In the genomic region with DNA sequence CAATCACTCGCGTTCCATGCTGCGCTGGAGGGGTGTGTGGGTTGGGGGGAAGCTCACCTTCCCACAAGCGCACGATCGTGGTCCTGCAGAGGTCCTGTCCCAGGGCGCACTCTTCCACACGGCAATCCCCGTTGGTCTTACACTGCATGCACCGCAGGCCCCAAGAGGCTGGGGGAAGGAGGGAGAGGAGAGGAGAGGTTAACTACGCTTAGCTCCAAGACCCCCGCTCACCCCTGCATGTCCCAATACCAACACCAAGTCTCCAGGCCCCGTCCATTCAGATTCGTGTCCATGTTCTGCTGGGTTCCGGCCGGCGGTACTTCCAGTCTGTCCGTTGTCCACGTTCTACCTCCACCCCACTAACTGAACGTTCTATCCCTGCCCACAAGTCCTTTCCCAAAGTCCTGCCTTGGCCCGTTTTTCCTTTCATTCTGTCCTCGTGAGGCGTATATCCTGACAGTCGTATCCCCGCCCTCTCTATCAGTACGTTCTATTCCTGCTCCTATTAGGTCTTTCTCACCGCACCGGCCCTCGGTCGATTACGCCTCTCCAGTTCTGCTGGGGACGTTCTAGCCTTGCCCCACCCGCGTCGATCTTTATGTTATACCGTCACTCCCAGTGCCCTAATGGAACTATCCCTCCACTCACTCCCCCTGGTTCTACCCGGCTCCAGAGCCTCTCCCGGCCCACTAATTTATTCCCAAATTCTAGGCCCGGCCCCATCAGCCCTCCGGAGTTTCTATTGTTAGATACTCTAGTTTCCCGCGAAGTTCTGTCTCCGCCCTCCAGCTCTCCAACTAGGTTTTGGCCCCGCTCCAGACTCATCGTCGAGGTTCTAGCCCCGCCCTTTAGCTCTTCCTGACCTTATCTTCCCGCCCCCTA, we compare ENCODE assay signal across 8 cellular contexts. TPM values are rescaled to one million over a fixed set of nuclear protein-coding genes. Genes with fewer than 3 reads are reported as not detected.
DNase-seq lines count a peak whose midpoint lies in the region; ATAC-seq and TF ChIP-seq lines count a peak whose summit lies in the region.

No MANE protein-coding gene starts in this region.

- CTCF ChIA-PET in GM10248 (lab: Yijun Ruan, JAX), result interaction anchor here (0.7 to 2.5 kb wide), 33 partner anchors 8 to 1103 kb away, joined by 3 to 20 read pairs (median 4); partner anchors contain the start of gene SMG9

- H3K79me2 ChIP-seq in neural cell (replicated peaks; ENCODE audit: insufficient read depth, low read length), result no peaks in the 10 kb centered on the region

- H3K9ac ChIP-seq in neural cell (ENCODE audit: low read length), result no peak overlapping the region

- TF ChIP-seq CTCF in neural cell (IDR thresholded peaks at IDR 0.05; ENCODE audit: poor library complexity, severe bottlenecking) (no peak), GM10248 (IDR thresholded peaks at IDR 0.05; ENCODE audit: control extremely low read depth, extremely low read depth, low read depth, missing control alignments) (no peak)

- DNase-seq in NCI-H2107 treated with DMSO at 0.1 percent for 48 hours (lab: John Stamatoyannopoulos, UW; ENCODE audit: unreplicated experiment) (peak; percentile 65), NCI-H2107 (lab: John Stamatoyannopoulos, UW) (no peak), SHP77 (lab: John Stamatoyannopoulos, UW) (peak; percentile 68 to 78), erythroblast (lab: John Stamatoyannopoulos, UW) (peak in 1 of 2 experiments; percentile 87), HPDE6-E6E7 (ENCODE audit: extremely low spot score) (no peak), GM10248 (ENCODE audit: extremely low spot score) (no peak)

- no peaks in the 10 kb centered on the region for H3K36me3 ChIP-seq in neural cell (ENCODE audit: insufficient read depth, low read length)

- POLR2A ChIA-PET in GM10248 (lab: Yijun Ruan, JAX), result interaction anchor here (0.7 to 1.1 kb wide), 6 partner anchors 9 to 267 kb away, joined by 3 to 5 read pairs (median 3); partner anchors contain the start of genes IRGQ and ZNF45

- no peaks in the 10 kb centered on the region for H3F3A ChIP-seq in neural cell (ENCODE audit: insufficient read depth, low read length, poor library complexity, severe bottlenecking)

- no peak overlapping the region for H2AFZ ChIP-seq in neural cell (ENCODE audit: low read depth, low read length)

- H3K9me3 ChIP-seq in neural cell (ENCODE audit: low read length), result no peaks in the 10 kb centered on the region

- TF ChIP-seq EP300 in neural cell (conservative IDR thresholded peaks at IDR 0.05; ENCODE audit: poor library complexity, severe bottlenecking), result no peak

- H3K4me2 ChIP-seq in neural cell (ENCODE audit: low read length), result no peak overlapping the region

- TF ChIP-seq RAD21 in neural cell (conservative IDR thresholded peaks at IDR 0.05), result no peak

- no peaks in the 10 kb centered on the region for H3K9me2 ChIP-seq in neural cell (ENCODE audit: insufficient read depth, low read length)

- peak; percentile 10 for TF ChIP-seq POLR2A in erythroblast (IDR thresholded peaks at IDR 0.05; ENCODE audit: low read length)

- H3K4me3 ChIP-seq in neural cell (ENCODE audit: low read length), result peak overlapping the region; percentile 65

- peaks cover 42% of the 10 kb centered on the region for H3K27me3 ChIP-seq in neural cell (ENCODE audit: insufficient read depth, low read depth, low read length)

- no peak for ATAC-seq in HG02870 (IDR thresholded peaks at IDR 0.05; ENCODE audit: unreplicated experiment)

- H4K20me1 ChIP-seq in neural cell (ENCODE audit: insufficient read depth), result no peaks in the 10 kb centered on the region

- no peak overlapping the region for H3K27ac ChIP-seq in neural cell (ENCODE audit: low read length)

TF ChIP-seq in neural cell, 6 proteins besides CTCF, POLR2A, EP300 and RAD21:
- no peak for TF ChIP-seq MXI1 (conservative IDR thresholded peaks at IDR 0.05; ENCODE audit: poor library complexity, severe bottlenecking)
- no peak for TF ChIP-seq SMC3 (conservative IDR thresholded peaks at IDR 0.05; ENCODE audit: poor library complexity)
- TF ChIP-seq TAF1 (IDR thresholded peaks at IDR 0.05; ENCODE audit: low read depth), result no peak
- no peak for TF ChIP-seq EZH2 (IDR thresholded peaks at IDR 0.05; ENCODE audit: borderline replicate concordance, insufficient read depth, low read length, poor library complexity, severe bottlenecking)
- TF ChIP-seq POLR2AphosphoS5 (IDR thresholded peaks at IDR 0.05), result no peak
- TF ChIP-seq, protein P1, sequence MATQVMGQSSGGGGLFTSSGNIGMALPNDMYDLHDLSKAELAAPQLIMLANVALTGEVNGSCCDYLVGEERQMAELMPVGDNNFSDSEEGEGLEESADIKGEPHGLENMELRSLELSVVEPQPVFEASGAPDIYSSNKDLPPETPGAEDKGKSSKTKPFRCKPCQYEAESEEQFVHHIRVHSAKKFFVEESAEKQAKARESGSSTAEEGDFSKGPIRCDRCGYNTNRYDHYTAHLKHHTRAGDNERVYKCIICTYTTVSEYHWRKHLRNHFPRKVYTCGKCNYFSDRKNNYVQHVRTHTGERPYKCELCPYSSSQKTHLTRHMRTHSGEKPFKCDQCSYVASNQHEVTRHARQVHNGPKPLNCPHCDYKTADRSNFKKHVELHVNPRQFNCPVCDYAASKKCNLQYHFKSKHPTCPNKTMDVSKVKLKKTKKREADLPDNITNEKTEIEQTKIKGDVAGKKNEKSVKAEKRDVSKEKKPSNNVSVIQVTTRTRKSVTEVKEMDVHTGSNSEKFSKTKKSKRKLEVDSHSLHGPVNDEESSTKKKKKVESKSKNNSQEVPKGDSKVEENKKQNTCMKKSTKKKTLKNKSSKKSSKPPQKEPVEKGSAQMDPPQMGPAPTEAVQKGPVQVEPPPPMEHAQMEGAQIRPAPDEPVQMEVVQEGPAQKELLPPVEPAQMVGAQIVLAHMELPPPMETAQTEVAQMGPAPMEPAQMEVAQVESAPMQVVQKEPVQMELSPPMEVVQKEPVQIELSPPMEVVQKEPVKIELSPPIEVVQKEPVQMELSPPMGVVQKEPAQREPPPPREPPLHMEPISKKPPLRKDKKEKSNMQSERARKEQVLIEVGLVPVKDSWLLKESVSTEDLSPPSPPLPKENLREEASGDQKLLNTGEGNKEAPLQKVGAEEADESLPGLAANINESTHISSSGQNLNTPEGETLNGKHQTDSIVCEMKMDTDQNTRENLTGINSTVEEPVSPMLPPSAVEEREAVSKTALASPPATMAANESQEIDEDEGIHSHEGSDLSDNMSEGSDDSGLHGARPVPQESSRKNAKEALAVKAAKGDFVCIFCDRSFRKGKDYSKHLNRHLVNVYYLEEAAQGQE (IDR thresholded peaks at IDR 0.05; ENCODE audit: borderline replicate concordance), result no peak

RNA-seq across cellular contexts. Expression of gene PLAUR, which starts 2.2 kb away (rescaled TPM):
- polyA plus RNA-seq in neural cell, result 1.3 TPM in 1 of 2 replicates, not detected in the other
- not detected in 2 replicates for polyA minus RNA-seq in neural cell

RNA-seq across cellular contexts. Expression of gene CADM4, which starts 28.1 kb away (rescaled TPM):
- polyA plus RNA-seq in neural cell, result 211 and 220 TPM in 2 replicates
- 114 and 135 TPM in 2 replicates for polyA minus RNA-seq in neural cell

RNA-seq across cellular contexts. Expression of gene IRGC, which starts 48.1 kb away (rescaled TPM):
- polyA plus RNA-seq in neural cell, result 0.51 TPM in 1 of 2 replicates, not detected in the other
- not detected in 2 replicates for polyA minus RNA-seq in neural cell

RNA-seq across cellular contexts. Expression of gene ZNF428, which starts 48.3 kb away (rescaled TPM):
- polyA plus RNA-seq in neural cell, result 983 and 1,008 TPM in 2 replicates
- polyA minus RNA-seq in neural cell, result 194 and 197 TPM in 2 replicates

RNA-seq across cellular contexts. Expression of gene SRRM5, which starts 55.9 kb away (rescaled TPM):
- polyA plus RNA-seq in neural cell, result not detected in 2 replicates
- polyA minus RNA-seq in neural cell, result 0.23 and 0.24 TPM in 2 replicates

Comparison
In these comparisons a context has a peak if more than half of its experiments do, and no peak if none do; other contexts are left out.
1. DNase-seq: peak in NCI-H2107 treated with DMSO at 0.1 percent for 48 hours (single experiment) and SHP77 (2 of 2); none in NCI-H2107 (single experiment), HPDE6-E6E7 (single experiment) and GM10248 (single experiment).